In the genomic region with DNA sequence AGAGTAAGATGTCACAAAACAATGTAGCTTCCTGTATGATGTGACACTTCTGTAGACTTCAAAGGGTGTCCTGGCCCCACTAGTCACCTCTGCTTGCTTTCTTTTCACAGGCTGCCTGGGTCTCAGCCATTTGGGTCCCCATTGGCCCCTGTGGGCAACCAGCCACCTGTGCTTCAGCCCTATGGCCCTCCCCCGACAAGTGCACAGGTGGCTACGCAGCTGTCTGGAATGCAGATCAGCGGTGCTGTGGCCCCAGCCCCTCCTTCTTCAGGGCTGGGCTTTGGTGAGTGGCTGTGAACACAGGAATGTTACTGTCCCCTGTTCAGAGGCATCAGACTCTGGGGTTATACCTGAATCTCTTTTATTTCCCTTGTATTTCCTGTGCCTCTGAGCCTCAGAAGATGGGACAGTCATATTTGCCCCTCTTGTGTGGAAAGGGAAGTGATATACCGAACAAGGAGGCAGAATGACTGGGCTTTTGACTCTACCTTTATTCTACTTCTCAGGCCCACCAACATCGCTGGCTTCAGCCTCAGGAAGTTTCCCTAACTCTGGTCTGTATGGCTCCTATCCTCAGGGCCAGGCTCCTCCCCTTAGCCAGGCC, we compare ENCODE assay signal across 9 cellular contexts.
A peak's percentile ranks its signal among the peaks of the same experiment; 100 is the strongest.
DNase-seq lines count a peak whose midpoint lies in the region; ATAC-seq and TF ChIP-seq lines count a peak whose summit lies in the region.
"Had no signal": no experiment of that assay in that cellular context is flagged by ENCODE, and none has a peak within 500 bp of the region (broad histone marks: within the 10 kb centered on the region; RNA-seq: fewer than 3 reads in every experiment).

No MANE protein-coding gene starts in this region.

- no peak overlapping the region for H3K4me3 ChIP-seq in OCI-LY3 (ENCODE audit: low read length)
- no peak overlapping the region for H3K4me3 ChIP-seq in HAP-1

- TF ChIP-seq CTCF in OCI-LY3 (IDR thresholded peaks at IDR 0.05; ENCODE audit: low read depth, low read length) = no peak

- ATAC-seq in activated naive CD8-positive, alpha-beta T cell treated with anti-CD3 and anti-CD28 coated beads, Interleukin-2, amount 50 U/mL, for 24 hours = peak; percentile 41
- peak; percentile 53 for ATAC-seq in stimulated activated naive CD8-positive, alpha-beta T cell treated with anti-CD3 and anti-CD28 coated beads, Interleukin-15, Interleukin-2, amounts not matched to agents 100 U/mL and 50 U/mL, for 24 hours
- ATAC-seq in GM19397 (IDR thresholded peaks at IDR 0.05; ENCODE audit: unreplicated experiment) (no peak), GM19467 (IDR thresholded peaks at IDR 0.05; ENCODE audit: unreplicated experiment) (no peak)

- H3K27ac Mint-ChIP-seq in activated naive CD8-positive, alpha-beta T cell treated with anti-CD3 and anti-CD28 coated beads, Interleukin-2, amount 50 U/mL, for 24 hours = peak overlapping the region; percentile 82

- peak overlapping the region; percentile 62 for H3K4me2 ChIP-seq in OCI-LY3 (ENCODE audit: low read length)

- peaks cover 46% of the 10 kb centered on the region for H3K4me1 ChIP-seq in OCI-LY3 (ENCODE audit: low read length)
- H3K4me1 ChIP-seq in HAP-1 = no peaks in the 10 kb centered on the region

- H3K9me3 Mint-ChIP-seq in activated naive CD8-positive, alpha-beta T cell treated with anti-CD3 and anti-CD28 coated beads, Interleukin-2, amount 50 U/mL, for 24 hours = no peaks in the 10 kb centered on the region
- H3K9me3 Mint-ChIP-seq: naive B cell had no signal

- peak overlapping the region; percentile 71 for H3K27ac ChIP-seq in OCI-LY3 (ENCODE audit: low read length)

- no peak overlapping the region for H2AFZ ChIP-seq in OCI-LY3 (ENCODE audit: low read depth, low read length)

- H3K9me3 ChIP-seq in OCI-LY3 (ENCODE audit: insufficient read depth, low read length) = no peaks in the 10 kb centered on the region
- no peaks in the 10 kb centered on the region for H3K9me3 ChIP-seq in HAP-1

- H4K20me1 ChIP-seq in OCI-LY3 (ENCODE audit: insufficient read depth, low read length) = peaks cover 27% of the 10 kb centered on the region

- in situ Hi-C loops in HAP-1 (cut with MboI; ENCODE audit: low sequenced_read_pairs) = no loop called here

- H3K79me2 ChIP-seq in OCI-LY3 (ENCODE audit: low read length) = peaks cover 22% of the 10 kb centered on the region

- peaks cover 34% of the 10 kb centered on the region for H3K36me3 ChIP-seq in OCI-LY3 (replicated peaks; ENCODE audit: low read depth, low read length)
- H3K36me3 ChIP-seq in HAP-1 (replicated peaks) = peaks cover 62% of the 10 kb centered on the region

- H3K27me3 ChIP-seq in OCI-LY3 (ENCODE audit: low read depth, low read length) (no peaks in the 10 kb centered on the region), HAP-1 (ENCODE audit: low read depth) (no peaks in the 10 kb centered on the region)

- H3K4me3 Mint-ChIP-seq in activated naive CD8-positive, alpha-beta T cell treated with anti-CD3 and anti-CD28 coated beads, Interleukin-2, amount 50 U/mL, for 24 hours = no peak overlapping the region

- H3K4me1 Mint-ChIP-seq in activated naive CD8-positive, alpha-beta T cell treated with anti-CD3 and anti-CD28 coated beads, Interleukin-2, amount 50 U/mL, for 24 hours = peaks cover 50% of the 10 kb centered on the region

- no peaks in the 10 kb centered on the region for H3K27me3 Mint-ChIP-seq in activated naive CD8-positive, alpha-beta T cell treated with anti-CD3 and anti-CD28 coated beads, Interleukin-2, amount 50 U/mL, for 24 hours
- H3K27me3 Mint-ChIP-seq: naive B cell had no signal

- DNase-seq in activated T-cell treated with anti-CD3 and anti-CD28 coated beads, Interleukin-2, amount 50 U/mL, for 1 hour = peak; percentile 63
- no peak for DNase-seq in activated T-cell treated with anti-CD3 and anti-CD28 coated beads, Interleukin-2, amount 50 U/mL, for 48 hours
- DNase-seq in activated naive CD8-positive, alpha-beta T cell treated with anti-CD3 and anti-CD28 coated beads, Interleukin-2, amount 50 U/mL, for 24 hours = no peak
- no peak for DNase-seq in stimulated activated naive CD8-positive, alpha-beta T cell treated with anti-CD3 and anti-CD28 coated beads, Interleukin-15, Interleukin-2, amounts not matched to agents 100 U/mL and 50 U/mL, for 24 hours
- no peak for DNase-seq in HAP-1 (ENCODE audit: low spot score in 2 of 2)
- DNase-seq: naive B cell had no signal

- H3K36me3 Mint-ChIP-seq in activated naive CD8-positive, alpha-beta T cell treated with anti-CD3 and anti-CD28 coated beads, Interleukin-2, amount 50 U/mL, for 24 hours (ENCODE audit: low read depth) = peaks cover 51% of the 10 kb centered on the region

- H3K9ac ChIP-seq in OCI-LY3 (ENCODE audit: low read length) = no peak overlapping the region; the same call in 1 of the 2 replicates

Comparison
In these comparisons a context has a peak if more than half of its experiments do, and no peak if none do; other contexts are left out.
1. ATAC-seq: peak in activated naive CD8-positive, alpha-beta T cell treated with anti-CD3 and anti-CD28 coated beads, Interleukin-2, amount 50 U/mL, for 24 hours (single experiment) and stimulated activated naive CD8-positive, alpha-beta T cell treated with anti-CD3 and anti-CD28 coated beads, Interleukin-15, Interleukin-2, amounts not matched to agents 100 U/mL and 50 U/mL, for 24 hours (single experiment); none in GM19397 (single experiment) and GM19467 (single experiment).